In genomic region chr3:190326930-190327329, GRCh38 we compare ENCODE assay signal across 14 cellular contexts. TPM values are rescaled to one million over a fixed set of nuclear protein-coding genes. Genes with fewer than 3 reads are reported as not detected.
DNase-seq lines count a peak whose midpoint lies in the region; ATAC-seq and TF ChIP-seq lines count a peak whose summit lies in the region.
"Had no signal": no experiment of that assay in that cellular context is flagged by ENCODE, and none has a peak within 500 bp of the region (broad histone marks: within the 10 kb centered on the region; RNA-seq: fewer than 3 reads in every experiment).

No MANE protein-coding gene starts in this region.

- no peak overlapping the region for H3K4me3 Mint-ChIP-seq in activated T-cell treated with anti-CD3 and anti-CD28 coated beads, Interleukin-2, amount 50 U/mL, for 24 hours
- H3K4me3 Mint-ChIP-seq: activated CD4-positive, alpha-beta T cell treated with anti-CD3 and anti-CD28 coated beads, Interleukin-2, amount 10 ng/mL, durations not matched to agents 7 days and 5 days; T-helper 17 cell had no signal

- no peaks in the 10 kb centered on the region for H3K9me2 ChIP-seq in PC-3 (replicated peaks; ENCODE audit: low read length)

- H2AFZ ChIP-seq in PC-3 (ENCODE audit: low read length) (no peak overlapping the region), mesenchymal stem cell (ENCODE audit: low read depth, low read length) (no peak overlapping the region)

- no peaks in the 10 kb centered on the region for H3K27me3 ChIP-seq in PC-3 (ENCODE audit: low read length)
- H3K27me3 ChIP-seq in mesenchymal stem cell (ENCODE audit: control insufficient read depth in 1 of 2, insufficient read depth in 1 of 2, low read length in 2 of 2), result peaks cover 0 to under 1% of the 10 kb centered on the region in 2 experiments

- no peak overlapping the region for H4K8ac ChIP-seq in mesenchymal stem cell (ENCODE audit: low read length)

- no peak overlapping the region for H2AK5ac ChIP-seq in mesenchymal stem cell (ENCODE audit: low read length, severe bottlenecking)

- H3K9me3 Mint-ChIP-seq in activated T-cell treated with anti-CD3 and anti-CD28 coated beads, Interleukin-2, amount 50 U/mL, for 24 hours, result no peaks in the 10 kb centered on the region
- H3K9me3 Mint-ChIP-seq: activated CD4-positive, alpha-beta T cell treated with anti-CD3 and anti-CD28 coated beads, Interleukin-2, amount 10 ng/mL, durations not matched to agents 7 days and 5 days had no signal

- H3K23ac ChIP-seq in mesenchymal stem cell (ENCODE audit: low read length in 2 of 2), result no peak overlapping the region

- peaks cover 59% of the 10 kb centered on the region for H3K27me3 Mint-ChIP-seq in activated T-cell treated with anti-CD3 and anti-CD28 coated beads, Interleukin-2, amount 50 U/mL, for 24 hours

- peak; percentile 66 for DNase-seq in AG10803 (ENCODE audit: low read depth)
- DNase-seq in PC-3, result peak; percentile 22
- peak; percentile 17 for DNase-seq in fibroblast of the conjunctiva (ENCODE audit: low read depth)
- no peak for DNase-seq in mesenchymal stem cell
- no peak for DNase-seq in NCI-H2171 (lab: John Stamatoyannopoulos, UW)
- DNase-seq in activated T-cell treated with anti-CD3 and anti-CD28 coated beads, Interleukin-2, amount 50 U/mL, for 24 hours, result no peak
- DNase-seq: activated CD4-positive, alpha-beta T cell treated with anti-CD3 and anti-CD28 coated beads, Interleukin-2, amount 10 ng/mL, durations not matched to agents 7 days and 5 days; BE2C; DND-41; NCI-H1436 treated with DMSO at 0.1 percent for 48 hours; NCI-H526 treated with DMSO at 0.1 percent for 48 hours; T-helper 17 cell had no signal

- H3K9ac ChIP-seq in PC-3 (ENCODE audit: low read length) (no peak overlapping the region), mesenchymal stem cell (ENCODE audit: low read length) (peak overlapping the region; percentile 43)

- H2BK15ac ChIP-seq in mesenchymal stem cell (ENCODE audit: low read depth, poor library complexity, severe bottlenecking), result no peak overlapping the region

- CTCF ChIA-PET in PC-3 (lab: Charles Lee), result no interaction called here

- no peaks in the 10 kb centered on the region for H3F3A ChIP-seq in PC-3 (ENCODE audit: low read length, unreplicated experiment)

- H3K36me3 Mint-ChIP-seq in activated T-cell treated with anti-CD3 and anti-CD28 coated beads, Interleukin-2, amount 50 U/mL, for 24 hours (ENCODE audit: low read depth), result no peaks in the 10 kb centered on the region

- no peak overlapping the region for H3K27ac Mint-ChIP-seq in activated T-cell treated with anti-CD3 and anti-CD28 coated beads, Interleukin-2, amount 50 U/mL, for 24 hours
- H3K27ac Mint-ChIP-seq: activated CD4-positive, alpha-beta T cell treated with anti-CD3 and anti-CD28 coated beads, Interleukin-2, amount 10 ng/mL, durations not matched to agents 7 days and 5 days; T-helper 17 cell had no signal

- no peaks in the 10 kb centered on the region for H3K36me3 ChIP-seq in PC-3 (ENCODE audit: low read depth, low read length)
- no peaks in the 10 kb centered on the region for H3K36me3 ChIP-seq in mesenchymal stem cell (ENCODE audit: control insufficient read depth in 1 of 2, insufficient read depth in 2 of 2, low read depth in 1 of 2, low read length in 2 of 2)
- H3K36me3 ChIP-seq: BE2C had no signal

- no peaks in the 10 kb centered on the region for H3K79me2 ChIP-seq in PC-3 (ENCODE audit: low read length)

- no peak overlapping the region for H2BK120ac ChIP-seq in mesenchymal stem cell (ENCODE audit: low read depth, low read length)

- no peaks in the 10 kb centered on the region for H3K4me1 ChIP-seq in PC-3 (ENCODE audit: insufficient read depth, low read length)
- peaks cover 5% of the 10 kb centered on the region for H3K4me1 ChIP-seq in mesenchymal stem cell (ENCODE audit: control insufficient read depth, insufficient read depth, low read depth, low read length)
- H3K4me1 ChIP-seq: BE2C had no signal

- H3K4me1 Mint-ChIP-seq in activated T-cell treated with anti-CD3 and anti-CD28 coated beads, Interleukin-2, amount 50 U/mL, for 24 hours (ENCODE audit: low read depth), result peaks cover 11% of the 10 kb centered on the region

- H3K18ac ChIP-seq in mesenchymal stem cell (ENCODE audit: low read depth in 1 of 2, low read length in 2 of 2), result no peak overlapping the region

- no peak overlapping the region for H2BK12ac ChIP-seq in mesenchymal stem cell (ENCODE audit: low read length in 2 of 2)

- POLR2A ChIA-PET in PC-3 (lab: Charles Lee; ENCODE audit: unreplicated experiment), result no interaction called here

- no peak overlapping the region for H3K27ac ChIP-seq in PC-3 (ENCODE audit: low read length)
- H3K27ac ChIP-seq in mesenchymal stem cell (ENCODE audit: low read length, poor library complexity, severe bottlenecking), result no peak overlapping the region

- H3K9me3 ChIP-seq in PC-3 (ENCODE audit: low read length) (no peaks in the 10 kb centered on the region), mesenchymal stem cell (ENCODE audit: control insufficient read depth, low read length) (no peaks in the 10 kb centered on the region)
- H3K9me3 ChIP-seq: BE2C had no signal

- H3K4me2 ChIP-seq in PC-3 (ENCODE audit: low read length) (no peak overlapping the region), mesenchymal stem cell (ENCODE audit: low read length, poor library complexity, severe bottlenecking) (no peak overlapping the region)

- no peaks in the 10 kb centered on the region for H4K20me1 ChIP-seq in PC-3 (ENCODE audit: low read length)

- no TSS peak for BruUV-seq in PC-3 (replicated peaks; lab: Mats Ljungman, UMichigan)

- H4K91ac ChIP-seq in mesenchymal stem cell (ENCODE audit: low read length), result no peak overlapping the region

- H2BK5ac ChIP-seq in mesenchymal stem cell (ENCODE audit: low read depth, low read length, poor library complexity, severe bottlenecking), result no peak overlapping the region

- peaks cover 2% of the 10 kb centered on the region for H3K79me1 ChIP-seq in mesenchymal stem cell (replicated peaks; ENCODE audit: low read length, poor library complexity, severe bottlenecking)

- TF ChIP-seq CTCF in AG10803 (conservative IDR thresholded peaks at IDR 0.05; ENCODE audit: low read length) (peak; percentile 19; the same call in 1 of the 2 replicates), PC-3 (conservative IDR thresholded peaks at IDR 0.05; ENCODE audit: low read depth, low read length) (no peak)

- H3K4me3 ChIP-seq in AG10803 (ENCODE audit: low read length) (no peak overlapping the region), PC-3 (ENCODE audit: low read length) (no peak overlapping the region), mesenchymal stem cell (ENCODE audit: insufficient read depth in 1 of 2, low read depth in 1 of 2, low read length in 2 of 2) (no peak overlapping the region)

- H3K14ac ChIP-seq in mesenchymal stem cell (ENCODE audit: low read length in 2 of 2), result no peak overlapping the region

- WGBS in mesenchymal stem cell, result 98% methylated on average over 4 of the region's 4 CpGs

- no peak; the same call in 1 of the 2 replicates for ATAC-seq in PC-3
- ATAC-seq in activated CD4-positive, CD25-positive, alpha-beta regulatory T cell treated with anti-CD3 and anti-CD28 coated beads, Interleukin-2, amount 50 U/mL, for 24 hours, result no peak
- ATAC-seq in GM18907 (IDR thresholded peaks at IDR 0.05; ENCODE audit: unreplicated experiment), result no peak
- ATAC-seq: T-helper 17 cell had no signal

- no peak overlapping the region for H3K4ac ChIP-seq in mesenchymal stem cell (ENCODE audit: low read depth in 1 of 2, low read length in 2 of 2)

- intact Hi-C loops in PC-3 (cut with micrococcal nuclease), result loop anchor here (1.0 to 5.0 kb wide), 2 partner anchors 57 to 205 kb away; partner anchors contain the start of gene P3H2

RNA-seq across cellular contexts. Expression of gene CLDN1, which starts 4.7 kb away (rescaled TPM):
- 6.8 and 9.6 TPM in 2 replicates for total RNA-seq in PC-3 (2014; rRNA removed)
- polyA plus RNA-seq in mesenchymal stem cell (2013, experiment 1 of 2), result 13.4 TPM
- polyA plus RNA-seq in mesenchymal stem cell (2013, experiment 2 of 2), result 14.1 TPM
- total RNA-seq: activated CD4-positive, alpha-beta T cell treated with anti-CD3 and anti-CD28 coated beads, Interleukin-2, amount 10 ng/mL, durations not matched to agents 7 days and 5 days; T-helper 17 cell had no signal

Comparison
In these comparisons a context has a peak if more than half of its experiments do, and no peak if none do; other contexts are left out.
1. DNase-seq: peak in AG10803 (single experiment), PC-3 (single experiment) and fibroblast of the conjunctiva (single experiment); none in mesenchymal stem cell (single experiment), NCI-H2171 (single experiment) and activated T-cell treated with anti-CD3 and anti-CD28 coated beads, Interleukin-2, amount 50 U/mL, for 24 hours (single experiment).